Comparison of ENCODE assay signal across 1 cellular context in genomic region chr14:22829661-22830328, GRCh38.
TF ChIP-seq lines count a peak whose summit lies in the region.

Gene MRPL52, plus strand, starts transcription at chr14:22829887. Its CDS starts 26 bp downstream, at chr14:22829913.

TF ChIP-seq in HepG2, 621 proteins besides CTCF, POLR2A, EP300 and RAD21 (continued from another document and continues in another):
- TF ChIP-seq UBTF (CRISPR knock-in tag; IDR thresholded peaks at IDR 0.05) (peak; percentile 73), ZNF253 (CRISPR knock-in tag; IDR thresholded peaks at IDR 0.05; ENCODE audit: borderline replicate concordance) (peak; percentile 89; the same call in 1 of the 2 replicates), NCOR1 (IDR thresholded peaks at IDR 0.05; ENCODE audit: borderline replicate concordance, low read length) (peak; percentile 62; the same call in 1 of the 2 replicates), MYPOP (CRISPR knock-in tag; IDR thresholded peaks at IDR 0.05) (peak; percentile 79; the same call in 1 of the 2 replicates), ZNF672 (CRISPR knock-in tag; IDR thresholded peaks at IDR 0.05) (no peak), TERF1 (CRISPR knock-in tag; IDR thresholded peaks at IDR 0.05) (no peak), ZNF589 (CRISPR knock-in tag; conservative IDR thresholded peaks at IDR 0.05) (no peak), ZBTB7A (CRISPR knock-in tag; IDR thresholded peaks at IDR 0.05) (no peak), ZNF138 (CRISPR knock-in tag; IDR thresholded peaks at IDR 0.05; ENCODE audit: low read depth) (no peak), KDM2A (CRISPR knock-in tag; IDR thresholded peaks at IDR 0.05; ENCODE audit: borderline replicate concordance, low read depth) (peak; percentile 84; the same call in 1 of the 2 replicates), SOX5 (CRISPR knock-in tag; IDR thresholded peaks at IDR 0.05; ENCODE audit: borderline replicate concordance) (peak; percentile 20; the same call in 1 of the 2 replicates), ZFX (CRISPR knock-in tag; IDR thresholded peaks at IDR 0.05; ENCODE audit: low read depth) (peak; percentile 85), ZNF557 (CRISPR knock-in tag; IDR thresholded peaks at IDR 0.05) (no peak; the same call in 1 of the 2 replicates), KLF13 (CRISPR knock-in tag; IDR thresholded peaks at IDR 0.05) (peak; percentile 95; the same call in 1 of the 2 replicates), ZNF720 (CRISPR knock-in tag; IDR thresholded peaks at IDR 0.05) (no peak), STAT5B (CRISPR knock-in tag; IDR thresholded peaks at IDR 0.05) (no peak), ZBTB2 (CRISPR knock-in tag; IDR thresholded peaks at IDR 0.05; ENCODE audit: low read depth) (no peak), EZH2 (conservative IDR thresholded peaks at IDR 0.05; ENCODE audit: low read depth, low read length) (peak; percentile 54; the same call in 1 of the 2 replicates), SNAI1 (CRISPR knock-in tag; IDR thresholded peaks at IDR 0.05; ENCODE audit: borderline replicate concordance) (no peak; the same call in 1 of the 2 replicates), NFE2L1 (CRISPR knock-in tag; IDR thresholded peaks at IDR 0.05; ENCODE audit: borderline replicate concordance) (peak; percentile 55; the same call in 1 of the 2 replicates), IRF9 (CRISPR knock-in tag; IDR thresholded peaks at IDR 0.05; ENCODE audit: borderline replicate concordance) (peak; percentile 70; the same call in 1 of the 2 replicates), ZNF777 (CRISPR knock-in tag; IDR thresholded peaks at IDR 0.05) (peak; percentile 64), ZNF281 (CRISPR knock-in tag; IDR thresholded peaks at IDR 0.05; ENCODE audit: borderline replicate concordance) (no peak; the same call in 1 of the 2 replicates), ARID3A (IDR thresholded peaks at IDR 0.05; ENCODE audit: low read depth, low read length) (no peak; the same call in 1 of the 2 replicates), PLSCR1 (CRISPR knock-in tag; IDR thresholded peaks at IDR 0.05; ENCODE audit: borderline replicate concordance) (no peak), ZNF775 (CRISPR knock-in tag; IDR thresholded peaks at IDR 0.05; ENCODE audit: borderline replicate concordance) (peak; percentile 75; the same call in 1 of the 2 replicates), ZNF20 (CRISPR knock-in tag; IDR thresholded peaks at IDR 0.05) (peak; percentile 81; the same call in 1 of the 2 replicates), ZBTB34 (CRISPR knock-in tag; IDR thresholded peaks at IDR 0.05) (0 out of 2 replicates have a peak, but pooled peaks have one; percentile 62), ATAD3A (CRISPR knock-in tag; IDR thresholded peaks at IDR 0.05) (no peak), PAWR (CRISPR knock-in tag; IDR thresholded peaks at IDR 0.05; ENCODE audit: borderline replicate concordance) (peak; percentile 71; the same call in 1 of the 2 replicates), IRF2 (CRISPR knock-in tag; IDR thresholded peaks at IDR 0.05) (peak; percentile 84; the same call in 1 of the 2 replicates), ZNF33B (CRISPR knock-in tag; IDR thresholded peaks at IDR 0.05) (peak; percentile 95; the same call in 1 of the 2 replicates), FOXO1 (CRISPR knock-in tag; IDR thresholded peaks at IDR 0.05) (peak; percentile 22; the same call in 1 of the 2 replicates), ZNF121 (CRISPR knock-in tag; IDR thresholded peaks at IDR 0.05) (no peak), ZNF296 (CRISPR knock-in tag; conservative IDR thresholded peaks at IDR 0.05) (0 out of 2 replicates have a peak, but pooled peaks have one; percentile 42), ZFY (CRISPR knock-in tag; IDR thresholded peaks at IDR 0.05) (peak; percentile 75; the same call in 1 of the 2 replicates), SMAD1 (CRISPR knock-in tag; IDR thresholded peaks at IDR 0.05; ENCODE audit: borderline replicate concordance, low read depth) (peak; percentile 67; the same call in 1 of the 2 replicates), THAP11 (CRISPR knock-in tag; IDR thresholded peaks at IDR 0.05) (peak; percentile 91), HOXD1 (CRISPR knock-in tag; IDR thresholded peaks at IDR 0.05) (peak; percentile 21; the same call in 1 of the 2 replicates), ZNF772 (CRISPR knock-in tag; IDR thresholded peaks at IDR 0.05) (no peak), ZNF552 (CRISPR knock-in tag; IDR thresholded peaks at IDR 0.05; ENCODE audit: borderline replicate concordance) (peak; percentile 90), SMYD3 (CRISPR knock-in tag; IDR thresholded peaks at IDR 0.05) (no peak), ZNF367 (CRISPR knock-in tag; IDR thresholded peaks at IDR 0.05; ENCODE audit: borderline replicate concordance) (peak; percentile 86; the same call in 1 of the 2 replicates), ZNF230 (CRISPR knock-in tag; IDR thresholded peaks at IDR 0.05) (peak; percentile 98), ZKSCAN8 (CRISPR knock-in tag; IDR thresholded peaks at IDR 0.05; ENCODE audit: borderline replicate concordance) (peak; percentile 81; the same call in 1 of the 2 replicates), ZNF674 (CRISPR knock-in tag; IDR thresholded peaks at IDR 0.05; ENCODE audit: low read depth) (no peak), NCOA5 (CRISPR knock-in tag; IDR thresholded peaks at IDR 0.05) (0 out of 2 replicates have a peak, but pooled peaks have one; percentile 73), SMAD9 (CRISPR knock-in tag; IDR thresholded peaks at IDR 0.05) (no peak; the same call in none of the 2 replicates), PRDM4 (CRISPR knock-in tag; IDR thresholded peaks at IDR 0.05; ENCODE audit: borderline replicate concordance) (no peak), ZIK1 (CRISPR knock-in tag; IDR thresholded peaks at IDR 0.05; ENCODE audit: borderline replicate concordance, low read depth) (0 out of 2 replicates have a peak, but pooled peaks have one; percentile 70)
